Comparison of ENCODE assay signal across 22 cellular contexts in the genomic region with DNA sequence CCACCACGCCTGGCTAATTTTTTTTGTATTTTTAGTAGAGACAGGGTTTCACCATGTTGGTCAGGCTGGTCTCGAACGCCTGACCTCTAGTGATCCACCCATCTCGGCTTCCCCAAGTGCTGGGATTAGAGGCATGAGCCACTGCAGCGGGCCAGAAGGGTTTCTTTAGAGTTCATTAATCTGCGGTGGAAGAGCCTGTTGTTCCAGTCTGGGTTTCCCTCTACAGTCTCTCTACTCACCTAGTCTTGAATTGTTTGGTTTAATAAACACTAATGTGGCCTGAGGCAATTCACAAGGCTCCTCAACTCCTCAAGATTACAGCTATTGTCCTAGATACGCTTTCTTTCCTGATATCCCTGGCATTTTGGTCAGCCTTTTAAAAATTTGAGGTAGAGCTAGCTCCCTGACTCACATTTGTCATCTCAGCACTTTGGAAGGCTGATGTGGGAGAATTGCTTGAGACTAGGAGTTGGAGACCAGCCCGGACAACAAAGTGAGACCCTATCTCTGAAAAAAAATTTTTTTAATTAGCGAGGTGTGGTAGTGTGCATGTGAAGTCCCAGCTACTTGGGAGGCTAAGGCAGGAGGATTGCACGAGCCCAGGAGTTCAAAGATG. TPM values are rescaled to one million over a fixed set of nuclear protein-coding genes. Genes with fewer than 3 reads are reported as not detected.
DNase-seq lines count a peak whose midpoint lies in the region; ATAC-seq and TF ChIP-seq lines count a peak whose summit lies in the region.
"Had no signal": no experiment of that assay in that cellular context is flagged by ENCODE, and none has a peak within 500 bp of the region (broad histone marks: within the 10 kb centered on the region; RNA-seq: fewer than 3 reads in every experiment).

No MANE protein-coding gene starts in this region.

- H3K27ac ChIP-seq in PC-9 (peak overlapping the region; percentile 78), hepatocyte (peak overlapping the region; percentile 85), prostate gland (peak overlapping the region; percentile 54 to 56)
- H3K27ac ChIP-seq: coronary artery, heart left ventricle, left ventricle myocardium inferior, psoas muscle, skin epidermis, thyroid gland had no signal

- WGBS in hepatocyte (ENCODE audit: low lambda C conversion rate, missing lambda C conversion rate): 47% methylated on average over 10 of the region's 10 CpGs
- 51% methylated on average over 10 of the region's 10 CpGs for WGBS in prostate gland

- H3K4me2 ChIP-seq in PC-9 (peak overlapping the region; percentile 58), hepatocyte (no peak overlapping the region)

- peaks cover 50% of the 10 kb centered on the region for H3F3A ChIP-seq in PC-9 (ENCODE audit: insufficient read depth, low read depth)

- intact Hi-C loops in PC-9 (cut with micrococcal nuclease; ENCODE audit: unreplicated experiment) (loop anchor here (1.0 kb wide), 1 partner anchor 11 kb away; a partner anchor contains a TSS), prostate gland (cut with DNase I) (no loop called here)

- CTCF ChIA-PET in PC-9 (lab: Charles Lee): interaction anchor here (0.6 to 0.7 kb wide), 4 partner anchors 39 to 513 kb away, joined by 4 to 16 read pairs (median 8); no protein-coding TSS in a partner anchor

- DNase-seq in ELF-1 (ENCODE audit: low read depth, low spot score) (peak; percentile 83), PC-9 (peak; percentile 76 to 99), hepatocyte (ENCODE audit: low spot score) (peak; percentile 44), prostate gland (ENCODE audit: low spot score) (peak; percentile 36), NOMO-1 treated with dmso at 0.1 percent for 144 hours (lab: John Stamatoyannopoulos, UW; ENCODE audit: unreplicated experiment) (no peak), Kasumi-1 (lab: John Stamatoyannopoulos, UW) (no peak)
- DNase-seq in activated CD8-positive, alpha-beta memory T cell treated with anti-CD3 and anti-CD28 coated beads, Interleukin-2, amount 50 U/mL, for 48 hours: no peak
- DNase-seq: activated CD4-positive, alpha-beta memory T cell treated with anti-CD3 and anti-CD28 coated beads for 36 hours; activated naive CD4-positive, alpha-beta T cell; heart left ventricle; left ventricle myocardium inferior; NCI-H1436; NCI-H2107; NCI-H510A treated with DMSO at 0.1 percent for 48 hours; NK-92 treated with Interleukin-12 subunit alpha and Interleukin-12 subunit beta, amount 100 ng/mL, for 24 hours; psoas muscle; stimulated activated naive CD4-positive, alpha-beta T cell; thyroid gland had no signal

- no peak for ATAC-seq in HG03135 (IDR thresholded peaks at IDR 0.05; ENCODE audit: unreplicated experiment)
- ATAC-seq: heart left ventricle, psoas muscle, WTC11 had no signal

- peaks cover 4% of the 10 kb centered on the region for H3K79me2 ChIP-seq in PC-9 (ENCODE audit: low read depth)
- H3K79me2 ChIP-seq in hepatocyte: peaks cover 12% of the 10 kb centered on the region

- H3K27me3 ChIP-seq in PC-9 (ENCODE audit: insufficient read depth, low read depth): no peaks in the 10 kb centered on the region
- no peaks in the 10 kb centered on the region for H3K27me3 ChIP-seq in hepatocyte
- no peaks in the 10 kb centered on the region for H3K27me3 ChIP-seq in prostate gland (replicated peaks; ENCODE audit: insufficient read depth)
- H3K27me3 ChIP-seq: heart left ventricle, thyroid gland had no signal

- POLR2A ChIA-PET in PC-9 (lab: Charles Lee; ENCODE audit: unreplicated experiment): no interaction called here

- H3K4me1 ChIP-seq in PC-9 (replicated peaks; ENCODE audit: insufficient read depth): peaks cover 17% of the 10 kb centered on the region
- H3K4me1 ChIP-seq in hepatocyte (ENCODE audit: insufficient read depth): peaks cover 19% of the 10 kb centered on the region
- no peaks in the 10 kb centered on the region for H3K4me1 ChIP-seq in prostate gland (replicated peaks)
- H3K4me1 ChIP-seq: psoas muscle had no signal

- no peak for TF ChIP-seq POLR2A in prostate gland (IDR thresholded peaks at IDR 0.05)

- H3K4me3 ChIP-seq in PC-9 (no peak overlapping the region), hepatocyte (no peak overlapping the region), prostate gland (no peak overlapping the region)
- H3K4me3 ChIP-seq: coronary artery, heart left ventricle, left ventricle myocardium inferior, psoas muscle, skin epidermis, thyroid gland had no signal

- H3K9me2 ChIP-seq in PC-9 (ENCODE audit: insufficient read depth): no peaks in the 10 kb centered on the region
- no peaks in the 10 kb centered on the region for H3K9me2 ChIP-seq in hepatocyte (replicated peaks; ENCODE audit: insufficient read depth)

- H3K9me3 ChIP-seq in PC-9 (ENCODE audit: insufficient read depth, low read depth) (no peaks in the 10 kb centered on the region), hepatocyte (ENCODE audit: low read depth) (no peaks in the 10 kb centered on the region), prostate gland (no peaks in the 10 kb centered on the region)
- H3K9me3 ChIP-seq: heart left ventricle, left ventricle myocardium inferior, psoas muscle, thyroid gland had no signal

- H2AFZ ChIP-seq in PC-9: no peak overlapping the region
- H2AFZ ChIP-seq in hepatocyte: no peak overlapping the region

- H3K36me3 ChIP-seq in PC-9 (ENCODE audit: low read depth) (no peaks in the 10 kb centered on the region), hepatocyte (replicated peaks; ENCODE audit: insufficient read depth, low read depth) (no peaks in the 10 kb centered on the region), prostate gland (no peaks in the 10 kb centered on the region)
- H3K36me3 ChIP-seq: heart left ventricle, left ventricle myocardium inferior, thyroid gland had no signal

- BruUV-seq in PC-9 (replicated peaks; lab: Mats Ljungman, UMichigan): no TSS peak

- H4K20me1 ChIP-seq in PC-9 (ENCODE audit: insufficient read depth): no peaks in the 10 kb centered on the region
- H4K20me1 ChIP-seq in hepatocyte (ENCODE audit: insufficient read depth, poor library complexity, severe bottlenecking): no peaks in the 10 kb centered on the region

- TF ChIP-seq CTCF in PC-9 (conservative IDR thresholded peaks at IDR 0.05) (no peak), hepatocyte (IDR thresholded peaks at IDR 0.05; ENCODE audit: poor library complexity) (no peak), prostate gland (IDR thresholded peaks at IDR 0.05) (no peak)

RNA-seq across cellular contexts. Expression of a gene that starts 4.6 kb away (rescaled TPM):
- total RNA-seq in PC-9 (2021) (37.6 and 49.5 TPM in 2 replicates), hepatocyte (119 and 125 TPM in 2 replicates), prostate gland (10 to 100 TPM; 32.8 to 70.8 TPM)
- polyA plus RNA-seq in hepatocyte: 73.2 and 80.5 TPM in 2 replicates

RNA-seq across cellular contexts. Expression of a gene that starts 11.4 kb away (rescaled TPM):
- total RNA-seq in PC-9 (2021) (10.4 and 16.2 TPM in 2 replicates), hepatocyte (59.9 and 69.4 TPM in 2 replicates), prostate gland (10 to 100 TPM; 15.5 to 20.0 TPM)
- polyA plus RNA-seq in hepatocyte: 17.2 and 18.9 TPM in 2 replicates

Comparison
In these comparisons a context has a peak if more than half of its experiments do, and no peak if none do; other contexts are left out.
1. DNase-seq: peak in ELF-1 (single experiment), PC-9 (2 of 2), hepatocyte (single experiment) and prostate gland (single experiment); none in NOMO-1 treated with dmso at 0.1 percent for 144 hours (single experiment), Kasumi-1 (0 of 2) and activated CD8-positive, alpha-beta memory T cell treated with anti-CD3 and anti-CD28 coated beads, Interleukin-2, amount 50 U/mL, for 48 hours (single experiment).
2. Peak in every context shown above with its lines, with median percentiles within 50 percentile points of each other: H3K27ac ChIP-seq.